Comparison of ENCODE assay signal across 28 cellular contexts in the genomic region with DNA sequence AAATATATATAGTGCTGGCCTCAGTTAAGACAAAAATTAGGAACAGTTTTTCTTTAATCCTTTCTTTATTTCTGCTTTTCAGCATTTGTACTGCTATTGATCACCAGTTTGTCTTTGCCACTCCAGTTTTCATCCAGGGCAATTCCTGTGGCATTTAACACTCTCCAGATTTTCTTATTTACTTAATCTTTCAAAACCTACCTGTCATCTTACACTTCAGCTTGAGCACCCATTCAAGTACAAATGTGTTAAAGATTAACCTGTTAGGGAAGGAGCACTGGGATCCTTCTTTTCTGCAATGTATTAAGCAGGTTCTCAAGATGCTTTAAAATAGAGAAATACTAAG.
A peak's percentile ranks its signal among the peaks of the same experiment; 100 is the strongest.
DNase-seq lines count a peak whose midpoint lies in the region; ATAC-seq and FAIRE-seq lines count a peak whose summit lies in the region.
"Had no signal": no experiment of that assay in that cellular context is flagged by ENCODE, and none has a peak within 500 bp of the region (broad histone marks: within the 10 kb centered on the region; RNA-seq: fewer than 3 reads in every experiment).

No MANE protein-coding gene starts in this region.

- intact Hi-C loops in left colon (cut with DNase I, micrococcal nuclease) = no loop called here

- in situ Hi-C loops in ACHN (cut with HindIII; ENCODE audit: low pct_ligation_motif_present, low pct_unique_long_range_greater_than_20kb, low sequenced_read_pairs) = no loop called here

- FAIRE-seq in frontal cortex (lab: Jason Lieb, UNC) = no peak
- FAIRE-seq: GM18507 had no signal

- peak; percentile 75 for ATAC-seq in left colon
- ATAC-seq: activated CD8-positive, alpha-beta memory T cell treated with anti-CD3 and anti-CD28 coated beads, Interleukin-2, amount 10 ng/mL, durations not matched to agents 7 days and 5 days; Panc1; WTC11 had no signal

- peak; percentile 57 for DNase-seq in ACHN
- peak; percentile 6 for DNase-seq in LoVo (ENCODE audit: low spot score)
- DNase-seq in left colon = no peak
- peak; percentile 90 for DNase-seq in renal cortical epithelial cell (ENCODE audit: low read depth)
- DNase-seq in frontal cortex (ENCODE audit: low spot score in 2 of 2) = no peak
- DNase-seq in NOMO-1 treated with DMSO at 0.1 percent for 48 hours (lab: John Stamatoyannopoulos, UW; ENCODE audit: unreplicated experiment) = no peak
- DNase-seq in EL = no peak
- DNase-seq in NCI-H524 treated with DMSO at 0.1 percent for 48 hours (lab: John Stamatoyannopoulos, UW) = no peak
- DNase-seq: activated CD4-positive, alpha-beta T cell treated with anti-CD3 and anti-CD28 coated beads, Interleukin-2, amount 10 ng/mL, durations not matched to agents 7 days and 5 days; activated CD8-positive, alpha-beta memory T cell treated with anti-CD3 and anti-CD28 coated beads, Interleukin-2, amount 10 ng/mL, durations not matched to agents 7 days and 5 days; activated naive CD4-positive, alpha-beta T cell; activated T-cell treated with anti-CD3 and anti-CD28 coated beads, Interleukin-2, amount 50 U/mL, for 48 hours; adrenal gland; C1 segment of cervical spinal cord; Caco-2; cerebellar nuclear complex; H9; head of caudate nucleus; mesendoderm; NCI-H1694; NCI-H2171 treated with DMSO at 0.1 percent for 48 hours; SIG-M5; sigmoid colon; stimulated activated naive CD4-positive, alpha-beta T cell treated with Interleukin-2 at 50 U/mL for 16 hours; SW 1271 had no signal

Comparison
In these comparisons a context has a peak if more than half of its experiments do, and no peak if none do; other contexts are left out.
1. DNase-seq: peak in ACHN (single experiment), LoVo (single experiment) and renal cortical epithelial cell (single experiment); none in left colon (0 of 2), frontal cortex (0 of 2), NOMO-1 treated with DMSO at 0.1 percent for 48 hours (single experiment), EL (single experiment) and NCI-H524 treated with DMSO at 0.1 percent for 48 hours (single experiment).